8 cellular contexts compared by ENCODE assay signal in genomic region chr1:17539526-17540254, GRCh38. TPM values are rescaled to one million over a fixed set of nuclear protein-coding genes. Genes with fewer than 3 reads are reported as not detected.
DNase-seq lines count a peak whose midpoint lies in the region; ATAC-seq and TF ChIP-seq lines count a peak whose summit lies in the region.

TSS of gene ARHGEF10L (plus strand) at chr1:17539698. CDS start at chr1:17580596, 40,898 bp downstream.

- H3K9me3 Mint-ChIP-seq in CD4-positive, alpha-beta T cell, result no peaks in the 10 kb centered on the region
- H3K9me3 Mint-ChIP-seq in immature natural killer cell, result no peaks in the 10 kb centered on the region

- H3K27me3 Mint-ChIP-seq in CD4-positive, alpha-beta T cell, result peaks cover 64% of the 10 kb centered on the region
- H3K27me3 Mint-ChIP-seq in immature natural killer cell (ENCODE audit: low read depth in 3 of 3), result peaks cover 6 to 26% (median 8%) of the 10 kb centered on the region in 3 donors

- TF ChIP-seq CTCF in CD4-positive, alpha-beta T cell (IDR thresholded peaks at IDR 0.05), result no peak

- peak within 1 kb of the TSS; percentile 42 for H3K4me3 ChIP-seq in endocrine pancreas (ENCODE audit: control insufficient read depth, insufficient read depth, low read length)

- DNase-seq in CD4-positive, alpha-beta T cell, result no peak
- DNase-seq in NCI-H1105 (lab: John Stamatoyannopoulos, UW), result peak; percentile 12
- peak; percentile 26 for DNase-seq in midbrain (lab: John Stamatoyannopoulos, UW)
- DNase-seq in ureter (ENCODE audit: low spot score), result no peak
- DNase-seq in immature natural killer cell, result no peak

- CTCF ChIA-PET in CD4-positive, alpha-beta T cell (lab: Charles Lee), result no interaction called here

- H3K4me1 Mint-ChIP-seq in CD4-positive, alpha-beta T cell (ENCODE audit: low read depth), result peaks cover 7% of the 10 kb centered on the region
- H3K4me1 Mint-ChIP-seq in immature natural killer cell, result peaks cover 0 to 7% of the 10 kb centered on the region in 2 donors

- no peak within 1 kb of the TSS for H3K27ac ChIP-seq in CD4-positive, alpha-beta T cell (ENCODE audit: low read depth, low read length)

- H3K4me1 ChIP-seq in endocrine pancreas (ENCODE audit: control insufficient read depth, insufficient read depth, low read length), result no peaks in the 10 kb centered on the region

- no peaks in the 10 kb centered on the region for H3K36me3 ChIP-seq in endocrine pancreas (ENCODE audit: control insufficient read depth, insufficient read depth, low read length)

- ATAC-seq in CD4-positive, alpha-beta T cell (ENCODE audit: poor library complexity), result no peak
- no peak for ATAC-seq in GM19023 (IDR thresholded peaks at IDR 0.05; ENCODE audit: unreplicated experiment)
- no peak for ATAC-seq in HG02938 (IDR thresholded peaks at IDR 0.05; ENCODE audit: unreplicated experiment)

- H3K36me3 Mint-ChIP-seq in CD4-positive, alpha-beta T cell (ENCODE audit: low read depth), result no peaks in the 10 kb centered on the region
- H3K36me3 Mint-ChIP-seq in immature natural killer cell, result peaks cover 0 to 4% (median 0%) of the 10 kb centered on the region in 3 donors

- POLR2A ChIA-PET in CD4-positive, alpha-beta T cell (lab: Charles Lee), result no interaction called here

- intact Hi-C loops in CD4-positive, alpha-beta T cell (cut with DNase I, micrococcal nuclease), result no loop called here

- H3K9me3 ChIP-seq in CD4-positive, alpha-beta T cell (ENCODE audit: control insufficient read depth, low read length), result no peaks in the 10 kb centered on the region
- H3K9me3 ChIP-seq in endocrine pancreas (ENCODE audit: control insufficient read depth, low read length), result no peaks in the 10 kb centered on the region

- H3K27me3 ChIP-seq in CD4-positive, alpha-beta T cell (ENCODE audit: control insufficient read depth, insufficient read depth, low read length), result peaks cover 40% of the 10 kb centered on the region
- H3K27me3 ChIP-seq in endocrine pancreas (ENCODE audit: control insufficient read depth, insufficient read depth, low read length), result no peaks in the 10 kb centered on the region

- no peak within 1 kb of the TSS for H3K27ac Mint-ChIP-seq in CD4-positive, alpha-beta T cell
- H3K27ac Mint-ChIP-seq in immature natural killer cell, result no peak within 1 kb of the TSS

- peak within 1 kb of the TSS; percentile 99 for H3K9ac ChIP-seq in endocrine pancreas (ENCODE audit: control insufficient read depth, insufficient read depth, low read length)

- H3K4me3 Mint-ChIP-seq in CD4-positive, alpha-beta T cell, result peak within 1 kb of the TSS; percentile 45
- peak within 1 kb of the TSS in 2 of 5 donors; percentile 14 to 53 for H3K4me3 Mint-ChIP-seq in immature natural killer cell

RNA-seq across cellular contexts. Expression of gene ARHGEF10L, which starts in this region (rescaled TPM):
- total RNA-seq in CD4-positive, alpha-beta T cell, result under 1 TPM; 0.11 to 0.22 TPM
- 166 TPM for total RNA-seq in ureter
- polyA plus RNA-seq in immature natural killer cell, result under 1 TPM in 2 of 3 donors, not detected in 1; 0.17 to 0.20 TPM

Comparison
In these comparisons a context has a peak if more than half of its experiments do, and no peak if none do; other contexts are left out.
1. RNA of gene ARHGEF10L (total RNA-seq): 166 TPM in ureter (single experiment); 0.11 to 0.22 TPM in CD4-positive, alpha-beta T cell; every median in the first group is over 100 times any median in the second.
2. DNase-seq: peak in NCI-H1105 (single experiment) and midbrain (single experiment); none in CD4-positive, alpha-beta T cell (0 of 10), ureter (single experiment) and immature natural killer cell (0 of 3).